8 cellular contexts compared by ENCODE assay signal in genomic region chr14:105974902-105975301, GRCh38.
DNase-seq lines count a peak whose midpoint lies in the region; ATAC-seq, FAIRE-seq and TF ChIP-seq lines count a peak whose summit lies in the region.

No MANE protein-coding gene starts in this region.

- no peak for ATAC-seq in sciatic nerve
- ATAC-seq in GM21825 (IDR thresholded peaks at IDR 0.05; ENCODE audit: unreplicated experiment) = no peak
- ATAC-seq in GM18520 (IDR thresholded peaks at IDR 0.05; ENCODE audit: unreplicated experiment) = no peak

- intact Hi-C loops in sciatic nerve (cut with DNase I) = no loop called here

- no peaks in the 10 kb centered on the region for H3K9me3 ChIP-seq in Peyer's patch

- peak in 5 of 6 experiments; percentile 17 to 43 (median 28) for TF ChIP-seq CTCF in Peyer's patch (IDR thresholded peaks at IDR 0.05)

- FAIRE-seq in GM12891 (lab: Jason Lieb, UNC) = peak; percentile 68

- no peak overlapping the region for H3K27ac ChIP-seq in Peyer's patch

- no peak for DNase-seq in GM12891 (ENCODE audit: insufficient read length, low spot score)
- peak in 2 of 3 donors; percentile 61 to 70 for DNase-seq in Peyer's patch
- peak; percentile 42 to 54 for DNase-seq in activated T-helper 1 cell treated with anti-CD3 and anti-CD28 coated beads, Interleukin-2, amount 50 U/mL, for 16 hours (ENCODE audit: low read depth in 1 of 2, low spot score in 1 of 2)
- DNase-seq in stimulated activated CD4-positive, alpha-beta T cell treated with anti-CD3 and anti-CD28 coated beads, TNF-alpha, amount 100 ng/mL, for 1 hour (ENCODE audit: low read depth in 3 of 3, low spot score in 1 of 3) = peak; percentile 15 to 42 (median 38)
- no peak for DNase-seq in sciatic nerve (ENCODE audit: low spot score)
- DNase-seq in DMS53 treated with DMSO at 0.1 percent for 48 hours (lab: John Stamatoyannopoulos, UW; ENCODE audit: unreplicated experiment) = no peak

- no peak for TF ChIP-seq POLR2A in GM12891 (IDR thresholded peaks at IDR 0.05; ENCODE audit: low read depth, low read length)
- no peak for TF ChIP-seq POLR2A in Peyer's patch (IDR thresholded peaks at IDR 0.05)

- H3K36me3 ChIP-seq in Peyer's patch = no peaks in the 10 kb centered on the region

- no peak overlapping the region for H3K4me3 ChIP-seq in Peyer's patch

- no peaks in the 10 kb centered on the region for H3K27me3 ChIP-seq in Peyer's patch

- no peaks in the 10 kb centered on the region for H3K4me1 ChIP-seq in Peyer's patch

TF ChIP-seq in GM12891, 5 proteins besides CTCF, POLR2A, EP300 and RAD21:
- TF ChIP-seq SPI1 (IDR thresholded peaks at IDR 0.05; ENCODE audit: low read depth, low read length) = no peak
TF ChIP-seq in GM12891: peak in this region for 0.

Comparison
In these comparisons a context has a peak if more than half of its experiments do, and no peak if none do; other contexts are left out.
1. DNase-seq: peak in Peyer's patch (2 of 3), activated T-helper 1 cell treated with anti-CD3 and anti-CD28 coated beads, Interleukin-2, amount 50 U/mL, for 16 hours (2 of 2) and stimulated activated CD4-positive, alpha-beta T cell treated with anti-CD3 and anti-CD28 coated beads, TNF-alpha, amount 100 ng/mL, for 1 hour (3 of 3); none in GM12891 (single experiment), sciatic nerve (single experiment) and DMS53 treated with DMSO at 0.1 percent for 48 hours (single experiment).